Comparison of ENCODE assay signal across 1 cellular context in the genomic region with DNA sequence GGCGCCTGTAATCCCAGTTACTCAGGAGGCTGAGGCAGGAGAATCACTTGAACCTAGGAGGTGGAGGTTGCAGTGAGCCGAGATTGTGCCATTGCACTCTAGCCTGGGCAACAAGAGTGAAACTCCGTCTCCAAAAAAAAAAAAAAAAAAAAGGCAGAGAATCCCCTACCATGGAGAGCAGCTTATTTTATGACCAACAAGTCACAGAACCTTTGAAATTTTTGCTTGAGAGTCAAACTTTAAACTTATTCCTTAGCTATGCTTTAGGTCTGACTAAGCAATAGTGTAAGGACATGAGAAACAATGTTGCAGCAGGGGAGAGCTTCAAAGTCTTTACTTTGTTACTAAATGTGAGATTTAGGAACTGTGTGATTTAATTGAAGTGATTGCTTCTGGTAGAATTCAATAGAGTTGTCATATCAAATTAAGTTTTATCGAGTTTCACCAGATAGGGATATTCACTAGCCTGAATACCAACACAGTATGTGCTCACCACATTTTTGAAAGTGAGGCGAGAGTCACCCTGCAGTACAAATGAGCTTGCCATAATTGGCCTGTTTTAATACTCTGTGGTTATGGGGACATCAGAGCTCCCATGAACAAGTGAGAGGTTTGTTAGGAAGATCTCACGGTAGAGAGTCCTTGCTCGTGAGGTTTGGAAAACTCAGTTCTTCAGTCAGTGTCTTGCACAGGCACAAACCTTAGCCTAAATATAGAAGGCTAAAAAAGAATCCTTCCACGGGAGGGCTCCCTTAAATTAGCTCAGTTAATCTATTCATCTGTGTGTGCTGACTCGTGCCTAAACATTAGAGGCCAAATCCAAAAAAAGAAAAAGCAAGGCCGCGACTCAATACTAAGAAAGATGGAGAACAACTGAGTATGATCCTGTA.
TF ChIP-seq lines count a peak whose summit lies in the region.

No MANE protein-coding gene starts in this region.

TF ChIP-seq in IMR-90, 13 proteins besides CTCF, POLR2A, EP300 and RAD21 (continued from another document):
- TF ChIP-seq, protein P1, sequence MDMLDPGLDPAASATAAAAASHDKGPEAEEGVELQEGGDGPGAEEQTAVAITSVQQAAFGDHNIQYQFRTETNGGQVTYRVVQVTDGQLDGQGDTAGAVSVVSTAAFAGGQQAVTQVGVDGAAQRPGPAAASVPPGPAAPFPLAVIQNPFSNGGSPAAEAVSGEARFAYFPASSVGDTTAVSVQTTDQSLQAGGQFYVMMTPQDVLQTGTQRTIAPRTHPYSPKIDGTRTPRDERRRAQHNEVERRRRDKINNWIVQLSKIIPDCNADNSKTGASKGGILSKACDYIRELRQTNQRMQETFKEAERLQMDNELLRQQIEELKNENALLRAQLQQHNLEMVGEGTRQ (IDR thresholded peaks at IDR 0.05; ENCODE audit: low read depth, low read length), result no peak
- TF ChIP-seq, protein P2, sequence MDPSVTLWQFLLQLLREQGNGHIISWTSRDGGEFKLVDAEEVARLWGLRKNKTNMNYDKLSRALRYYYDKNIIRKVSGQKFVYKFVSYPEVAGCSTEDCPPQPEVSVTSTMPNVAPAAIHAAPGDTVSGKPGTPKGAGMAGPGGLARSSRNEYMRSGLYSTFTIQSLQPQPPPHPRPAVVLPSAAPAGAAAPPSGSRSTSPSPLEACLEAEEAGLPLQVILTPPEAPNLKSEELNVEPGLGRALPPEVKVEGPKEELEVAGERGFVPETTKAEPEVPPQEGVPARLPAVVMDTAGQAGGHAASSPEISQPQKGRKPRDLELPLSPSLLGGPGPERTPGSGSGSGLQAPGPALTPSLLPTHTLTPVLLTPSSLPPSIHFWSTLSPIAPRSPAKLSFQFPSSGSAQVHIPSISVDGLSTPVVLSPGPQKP (IDR thresholded peaks at IDR 0.05; ENCODE audit: borderline replicate concordance, low read depth, low read length), result no peak
- TF ChIP-seq RCOR1 (IDR thresholded peaks at IDR 0.05; ENCODE audit: insufficient replicate concordance, low read length), result no peak
- TF ChIP-seq NFE2L2 (IDR thresholded peaks at IDR 0.05; ENCODE audit: low read depth, low read length), result no peak
- TF ChIP-seq RFX5 (IDR thresholded peaks at IDR 0.05; ENCODE audit: low read depth, low read length), result no peak
- no peak for TF ChIP-seq MAFK (IDR thresholded peaks at IDR 0.05; ENCODE audit: low read depth, low read length)
